ENCODE assay signal across 1 cellular context in the genomic region with DNA sequence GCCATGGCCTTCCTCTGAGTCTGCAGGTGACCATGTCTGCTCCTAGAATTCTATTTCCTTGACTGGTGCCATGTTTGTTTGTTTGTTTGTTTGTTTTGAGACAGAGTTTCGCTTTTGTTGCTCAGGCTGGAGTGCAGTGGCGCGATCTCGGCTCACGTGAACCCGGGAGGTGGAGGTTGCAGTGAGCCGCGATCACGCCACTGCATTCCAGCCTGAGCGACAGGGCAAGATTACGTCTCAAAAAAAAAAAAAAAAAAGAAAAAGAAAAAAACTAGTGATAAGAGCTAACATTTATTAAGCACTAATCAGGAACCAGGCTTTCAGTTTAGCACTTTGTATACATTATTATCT.
TF ChIP-seq lines count a peak whose summit lies in the region.

No MANE protein-coding gene starts in this region.

TF ChIP-seq in HepG2, 621 proteins besides CTCF, POLR2A, EP300 and RAD21:
- TF ChIP-seq FOXM1 (CRISPR knock-in tag; IDR thresholded peaks at IDR 0.05) (no peak), SOX13 (IDR thresholded peaks at IDR 0.05) (no peak), SOX13 (CRISPR knock-in tag; conservative IDR thresholded peaks at IDR 0.05 in 1 of 2, IDR thresholded peaks at IDR 0.05 in 1 of 2) (no peak), ATM (IDR thresholded peaks at IDR 0.05; ENCODE audit: borderline replicate concordance) (no peak), BRD4 (CRISPR knock-in tag; IDR thresholded peaks at IDR 0.05) (no peak)
- TF ChIP-seq, protein P1, sequence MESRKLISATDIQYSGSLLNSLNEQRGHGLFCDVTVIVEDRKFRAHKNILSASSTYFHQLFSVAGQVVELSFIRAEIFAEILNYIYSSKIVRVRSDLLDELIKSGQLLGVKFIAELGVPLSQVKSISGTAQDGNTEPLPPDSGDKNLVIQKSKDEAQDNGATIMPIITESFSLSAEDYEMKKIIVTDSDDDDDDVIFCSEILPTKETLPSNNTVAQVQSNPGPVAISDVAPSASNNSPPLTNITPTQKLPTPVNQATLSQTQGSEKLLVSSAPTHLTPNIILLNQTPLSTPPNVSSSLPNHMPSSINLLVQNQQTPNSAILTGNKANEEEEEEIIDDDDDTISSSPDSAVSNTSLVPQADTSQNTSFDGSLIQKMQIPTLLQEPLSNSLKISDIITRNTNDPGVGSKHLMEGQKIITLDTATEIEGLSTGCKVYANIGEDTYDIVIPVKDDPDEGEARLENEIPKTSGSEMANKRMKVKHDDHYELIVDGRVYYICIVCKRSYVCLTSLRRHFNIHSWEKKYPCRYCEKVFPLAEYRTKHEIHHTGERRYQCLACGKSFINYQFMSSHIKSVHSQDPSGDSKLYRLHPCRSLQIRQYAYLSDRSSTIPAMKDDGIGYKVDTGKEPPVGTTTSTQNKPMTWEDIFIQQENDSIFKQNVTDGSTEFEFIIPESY (CRISPR knock-in tag; IDR thresholded peaks at IDR 0.05), result 0 out of 2 replicates have a peak, but pooled peaks have one; percentile 13
